Comparison of ENCODE assay signal across 9 cellular contexts in genomic region chr1:206106328-206107167, GRCh38. TPM values are rescaled to one million over a fixed set of nuclear protein-coding genes. Genes with fewer than 3 reads are reported as not detected.
DNase-seq lines count a peak whose midpoint lies in the region; ATAC-seq and TF ChIP-seq lines count a peak whose summit lies in the region.
"Had no signal": no experiment of that assay in that cellular context is flagged by ENCODE, and none has a peak within 500 bp of the region (broad histone marks: within the 10 kb centered on the region; RNA-seq: fewer than 3 reads in every experiment).

No MANE protein-coding gene starts in this region.

- H3K36me3 Mint-ChIP-seq in activated T-helper 1 cell treated with anti-CD3 and anti-CD28 coated beads, Interleukin-12 subunit alpha, Interleukin-12 subunit beta, Interleukin-2, Interleukin-4 antibody, amounts not matched to agents 30 ng/mL and 10 ng/mL and 1 ng/mL, durations not matched to agents 14 hours and 24 hours and 36 hours (ENCODE audit: low read depth) = no peaks in the 10 kb centered on the region

- peak overlapping the region; percentile 3 for H3K9ac ChIP-seq in Loucy (ENCODE audit: low read depth, low read length, poor library complexity, severe bottlenecking)

- no peaks in the 10 kb centered on the region for H3K4me1 Mint-ChIP-seq in activated T-helper 1 cell treated with anti-CD3 and anti-CD28 coated beads, Interleukin-12 subunit alpha, Interleukin-12 subunit beta, Interleukin-2, Interleukin-4 antibody, amounts not matched to agents 30 ng/mL and 10 ng/mL and 1 ng/mL, durations not matched to agents 14 hours and 24 hours and 36 hours (ENCODE audit: low read depth)

- intact Hi-C loops in activated T-helper 1 cell treated with anti-CD3 and anti-CD28 coated beads, Interleukin-12 subunit alpha, Interleukin-12 subunit beta, Interleukin-2, Interleukin-4 antibody, amounts not matched to agents 30 ng/mL and 10 ng/mL and 1 ng/mL, durations not matched to agents 14 hours and 24 hours and 36 hours (cut with micrococcal nuclease) = loop anchor here (1.0 to 5.0 kb wide), 7 partner anchors 34 to 447 kb away; no protein-coding TSS in a partner anchor

- DNase-seq in NCI-H524 (lab: John Stamatoyannopoulos, UW) = peak; percentile 54 to 71
- no peak for DNase-seq in NCI-H524 treated with DMSO at 0.1 percent for 48 hours (lab: John Stamatoyannopoulos, UW)
- DNase-seq in RPMI8226 = peak; percentile 88
- DNase-seq in activated T-helper 1 cell treated with anti-CD3 and anti-CD28 coated beads, Interleukin-12 subunit alpha, Interleukin-12 subunit beta, Interleukin-2, Interleukin-4 antibody, amounts not matched to agents 30 ng/mL and 10 ng/mL and 1 ng/mL, durations not matched to agents 14 hours and 24 hours and 36 hours (ENCODE audit: low spot score) = peak; percentile 66
- peak; percentile 72 for DNase-seq in fibroblast of villous mesenchyme (ENCODE audit: low read depth)
- DNase-seq in omental fat pad (ENCODE audit: low spot score) = peak; percentile 76
- peak; percentile 43 for DNase-seq in thoracic aorta (ENCODE audit: low spot score)

- 0 out of 2 replicates have a peak, but pooled peaks cover 4% of the 10 kb centered on the region for H3F3A ChIP-seq in Loucy (ENCODE audit: low read depth)

- peak; percentile 92 for ATAC-seq in omental fat pad (ENCODE audit: low FRiP score)
- ATAC-seq in thoracic aorta (ENCODE audit: insufficient number of reproducible peaks, low FRiP score, low read depth) = peak; percentile 41

- no peaks in the 10 kb centered on the region for H3K9me2 ChIP-seq in Loucy (replicated peaks; ENCODE audit: low read depth, low read length)

- peaks cover 28% of the 10 kb centered on the region for H3K27me3 Mint-ChIP-seq in activated T-helper 1 cell treated with anti-CD3 and anti-CD28 coated beads, Interleukin-12 subunit alpha, Interleukin-12 subunit beta, Interleukin-2, Interleukin-4 antibody, amounts not matched to agents 30 ng/mL and 10 ng/mL and 1 ng/mL, durations not matched to agents 14 hours and 24 hours and 36 hours (ENCODE audit: insufficient read depth)

- H3K27ac Mint-ChIP-seq in activated T-helper 1 cell treated with anti-CD3 and anti-CD28 coated beads, Interleukin-12 subunit alpha, Interleukin-12 subunit beta, Interleukin-2, Interleukin-4 antibody, amounts not matched to agents 30 ng/mL and 10 ng/mL and 1 ng/mL, durations not matched to agents 14 hours and 24 hours and 36 hours = no peak overlapping the region

- no peaks in the 10 kb centered on the region for H4K20me1 ChIP-seq in Loucy (ENCODE audit: insufficient read depth, low read length, poor library complexity, severe bottlenecking)

- H3K9me3 ChIP-seq in Loucy (ENCODE audit: insufficient read depth, low read depth, low read length) (no peaks in the 10 kb centered on the region), thoracic aorta (no peaks in the 10 kb centered on the region)

- TF ChIP-seq CTCF in Loucy (conservative IDR thresholded peaks at IDR 0.05; ENCODE audit: low read length) = peak; percentile 93
- TF ChIP-seq CTCF in fibroblast of villous mesenchyme (IDR thresholded peaks at IDR 0.05; ENCODE audit: insufficient read depth, low read depth, low read length) = peak; percentile 91
- peak in 1 of 3 donors; percentile 75 for TF ChIP-seq CTCF in omental fat pad (IDR thresholded peaks at IDR 0.05)
- TF ChIP-seq CTCF in thoracic aorta (IDR thresholded peaks at IDR 0.05) = peak; percentile 86

- H3K27ac ChIP-seq in thoracic aorta = no peak overlapping the region

- H3K4me3 ChIP-seq in Loucy (ENCODE audit: low read length, poor library complexity, severe bottlenecking) (no peak overlapping the region), fibroblast of villous mesenchyme (ENCODE audit: low read depth, low read length) (no peak overlapping the region), thoracic aorta (no peak overlapping the region)

- H3K4me2 ChIP-seq in Loucy (ENCODE audit: low read depth, low read length, poor library complexity, severe bottlenecking) = no peak overlapping the region

- no peaks in the 10 kb centered on the region for H3K9me3 Mint-ChIP-seq in activated T-helper 1 cell treated with anti-CD3 and anti-CD28 coated beads, Interleukin-12 subunit alpha, Interleukin-12 subunit beta, Interleukin-2, Interleukin-4 antibody, amounts not matched to agents 30 ng/mL and 10 ng/mL and 1 ng/mL, durations not matched to agents 14 hours and 24 hours and 36 hours

- H3K36me3 ChIP-seq in Loucy (ENCODE audit: insufficient read depth, low read length) = peaks cover 12% of the 10 kb centered on the region; the same call in 1 of the 2 replicates
- H3K36me3 ChIP-seq in thoracic aorta = no peaks in the 10 kb centered on the region

- peaks cover 27% of the 10 kb centered on the region for H3K4me1 ChIP-seq in Loucy (ENCODE audit: insufficient read depth, low read length, poor library complexity, severe bottlenecking)
- no peaks in the 10 kb centered on the region for H3K4me1 ChIP-seq in thoracic aorta (ENCODE audit: control insufficient read depth in 1 of 2, low read depth in 2 of 2)

- H3K27me3 ChIP-seq in Loucy (ENCODE audit: insufficient read depth, low read length, poor library complexity, severe bottlenecking) (no peaks in the 10 kb centered on the region), thoracic aorta (replicated peaks; ENCODE audit: insufficient read depth) (no peaks in the 10 kb centered on the region)

- H3K79me2 ChIP-seq in Loucy (ENCODE audit: insufficient read depth, low read length) = no peaks in the 10 kb centered on the region

- H3K4me3 Mint-ChIP-seq in activated T-helper 1 cell treated with anti-CD3 and anti-CD28 coated beads, Interleukin-12 subunit alpha, Interleukin-12 subunit beta, Interleukin-2, Interleukin-4 antibody, amounts not matched to agents 30 ng/mL and 10 ng/mL and 1 ng/mL, durations not matched to agents 14 hours and 24 hours and 36 hours = no peak overlapping the region

- no peak overlapping the region for H2AFZ ChIP-seq in Loucy (ENCODE audit: low read length)

RNA-seq across cellular contexts. Expression of gene AVPR1B, which starts 10.6 kb away (rescaled TPM):
- not detected in 2 replicates for total RNA-seq in activated T-helper 1 cell treated with anti-CD3 and anti-CD28 coated beads, Interleukin-12 subunit alpha, Interleukin-12 subunit beta, Interleukin-2, Interleukin-4 antibody, amounts not matched to agents 30 ng/mL and 10 ng/mL and 1 ng/mL, durations not matched to agents 14 hours and 24 hours and 36 hours
- total RNA-seq in fibroblast of villous mesenchyme (not detected in 2 replicates), omental fat pad (not detected), thoracic aorta (not detected)
- total RNA-seq: temporal lobe had no signal

RNA-seq across cellular contexts. Expression of gene RHEX, which starts 53.6 kb away (rescaled TPM):
- not detected in 2 replicates for total RNA-seq in activated T-helper 1 cell treated with anti-CD3 and anti-CD28 coated beads, Interleukin-12 subunit alpha, Interleukin-12 subunit beta, Interleukin-2, Interleukin-4 antibody, amounts not matched to agents 30 ng/mL and 10 ng/mL and 1 ng/mL, durations not matched to agents 14 hours and 24 hours and 36 hours
- total RNA-seq in fibroblast of villous mesenchyme = not detected in 2 replicates
- total RNA-seq in omental fat pad = 1 to 10 TPM; 1.1 to 5.4 (median 1.8) TPM
- total RNA-seq in thoracic aorta = 10 to 100 TPM in 1 of 2 donors, 1 to 10 TPM in 1; 6.1 to 36.7 TPM
- total RNA-seq: temporal lobe had no signal
